Comparison of ENCODE assay signal across 18 cellular contexts in the genomic region with DNA sequence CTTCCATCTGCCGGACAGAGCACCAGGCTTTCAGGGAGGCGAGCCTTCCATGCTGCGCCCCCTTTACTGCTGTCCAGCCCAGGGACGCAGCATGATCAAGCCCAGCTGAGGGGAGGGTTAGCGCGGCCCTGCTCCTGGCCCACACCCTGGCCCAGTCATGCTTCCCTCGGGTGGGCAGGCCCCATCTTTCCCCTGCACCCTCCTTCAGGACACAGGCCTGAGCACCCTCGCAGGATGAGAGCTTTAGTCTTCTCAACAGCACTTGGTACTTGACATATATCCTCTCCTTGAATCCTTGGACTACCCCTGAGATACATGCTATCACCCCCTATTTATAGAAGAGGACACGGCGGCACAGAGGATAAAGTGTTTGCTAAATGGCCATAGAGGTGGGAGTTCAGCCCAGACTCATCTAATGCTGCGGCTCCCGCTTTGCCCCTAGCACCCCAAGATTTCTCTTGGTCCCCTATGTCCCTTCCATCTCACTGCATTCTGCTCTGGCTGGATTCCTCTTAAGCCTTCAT. TPM values are rescaled to one million over a fixed set of nuclear protein-coding genes. Genes with fewer than 3 reads are reported as not detected.
DNase-seq lines count a peak whose midpoint lies in the region; ATAC-seq and TF ChIP-seq lines count a peak whose summit lies in the region.
"Had no signal": no experiment of that assay in that cellular context is flagged by ENCODE, and none has a peak within 500 bp of the region (broad histone marks: within the 10 kb centered on the region; RNA-seq: fewer than 3 reads in every experiment).

No MANE protein-coding gene starts in this region.

- H3K27ac Mint-ChIP-seq in activated B cell treated with CpG ODN at 0.5 μM for 24 hours, result peak overlapping the region; percentile 90
- H3K27ac Mint-ChIP-seq in activated CD4-positive, alpha-beta memory T cell treated with anti-CD3 and anti-CD28 coated beads for 36 hours, result no peak overlapping the region
- H3K27ac Mint-ChIP-seq in activated CD4-positive, alpha-beta T cell treated with anti-CD3 and anti-CD28 coated beads for 36 hours, result no peak overlapping the region

- H3K36me3 Mint-ChIP-seq in activated B cell treated with CpG ODN at 0.5 μM for 24 hours (ENCODE audit: low read depth), result peaks cover 92% of the 10 kb centered on the region
- H3K36me3 Mint-ChIP-seq in activated CD4-positive, alpha-beta memory T cell treated with anti-CD3 and anti-CD28 coated beads for 36 hours, result peaks cover 59% of the 10 kb centered on the region
- H3K36me3 Mint-ChIP-seq in activated CD4-positive, alpha-beta T cell treated with anti-CD3 and anti-CD28 coated beads for 36 hours (ENCODE audit: low read depth), result peaks cover 48% of the 10 kb centered on the region

- H3K4me3 ChIP-seq in left ventricle myocardium inferior (no peak overlapping the region), neutrophil (ENCODE audit: low read depth in 1 of 2, low read length in 1 of 2) (peak overlapping the region; percentile 41 to 59)
- H3K4me3 ChIP-seq: GM12878, GM23248 had no signal

- H3K9me3 ChIP-seq in left ventricle myocardium inferior (replicated peaks) (no peaks in the 10 kb centered on the region), neutrophil (no peaks in the 10 kb centered on the region)

- no peaks in the 10 kb centered on the region for H3K27me3 Mint-ChIP-seq in activated B cell treated with CpG ODN at 0.5 μM for 24 hours
- H3K27me3 Mint-ChIP-seq in activated CD4-positive, alpha-beta memory T cell treated with anti-CD3 and anti-CD28 coated beads for 36 hours, result no peaks in the 10 kb centered on the region
- no peaks in the 10 kb centered on the region for H3K27me3 Mint-ChIP-seq in activated CD4-positive, alpha-beta T cell treated with anti-CD3 and anti-CD28 coated beads for 36 hours

- no peak overlapping the region for H3K27ac ChIP-seq in left ventricle myocardium inferior (replicated peaks)
- peak overlapping the region; percentile 99 for H3K27ac ChIP-seq in neutrophil
- H3K27ac ChIP-seq: GM23248 had no signal

- H3K36me3 ChIP-seq in left ventricle myocardium inferior (peaks cover 81% of the 10 kb centered on the region), neutrophil (peaks cover 44% of the 10 kb centered on the region)

- CTCF ChIA-PET in activated B cell treated with CpG ODN at 0.5 μM for 24 hours (lab: Charles Lee), result no interaction called here
- CTCF ChIA-PET in activated CD4-positive, alpha-beta memory T cell treated with anti-CD3 and anti-CD28 coated beads for 36 hours (lab: Charles Lee), result no interaction called here
- CTCF ChIA-PET in activated CD4-positive, alpha-beta T cell treated with anti-CD3 and anti-CD28 coated beads for 36 hours (lab: Charles Lee), result interaction anchor here (1.5 kb wide), 1 partner anchor 17 kb away, joined by 3 read pairs; no protein-coding TSS in a partner anchor

- DNase-seq in left ventricle myocardium superior (no peak), left ventricle myocardium inferior (no peak), activated B cell treated with CpG ODN at 0.5 μM for 24 hours (no peak)
- DNase-seq in activated CD4-positive, alpha-beta memory T cell treated with anti-CD3 and anti-CD28 coated beads for 36 hours, result no peak
- DNase-seq in activated CD4-positive, alpha-beta T cell treated with anti-CD3 and anti-CD28 coated beads for 36 hours, result no peak
- DNase-seq: GF-D8, GM23248, HCEC 1CT, IMR-90, Karpas-422, NCI-H1436 treated with DMSO at 0.1 percent for 48 hours, NCI-H2029, NCI-H345, NCI-H524 treated with DMSO at 0.1 percent for 48 hours, PC-3 had no signal

- peaks cover 36% of the 10 kb centered on the region for H3K4me1 Mint-ChIP-seq in activated B cell treated with CpG ODN at 0.5 μM for 24 hours
- no peaks in the 10 kb centered on the region for H3K4me1 Mint-ChIP-seq in activated CD4-positive, alpha-beta memory T cell treated with anti-CD3 and anti-CD28 coated beads for 36 hours (ENCODE audit: low read depth)
- H3K4me1 Mint-ChIP-seq in activated CD4-positive, alpha-beta T cell treated with anti-CD3 and anti-CD28 coated beads for 36 hours, result no peaks in the 10 kb centered on the region

- ATAC-seq in left ventricle myocardium superior (peak; percentile 63), activated B cell treated with CpG ODN at 0.5 μM for 24 hours (ENCODE audit: low read depth) (no peak), GM21786 (IDR thresholded peaks at IDR 0.05; ENCODE audit: unreplicated experiment) (no peak)
- ATAC-seq in activated CD4-positive, alpha-beta T cell treated with anti-CD3 and anti-CD28 coated beads for 36 hours, result no peak
- ATAC-seq: GM12878, PC-3 had no signal

- H3K4me1 ChIP-seq in left ventricle myocardium inferior (peaks cover 9% of the 10 kb centered on the region), neutrophil (ENCODE audit: control insufficient read depth in 1 of 2, insufficient read depth in 1 of 2, low read depth in 1 of 2, low read length in 1 of 2) (peaks cover 98 to 100% of the 10 kb centered on the region in 2 experiments)

- intact Hi-C loops in left ventricle myocardium superior (cut with micrococcal nuclease) (no loop called here), left ventricle myocardium inferior (cut with micrococcal nuclease) (no loop called here), activated B cell treated with CpG ODN at 0.5 μM for 24 hours (cut with micrococcal nuclease) (loop anchor here (2.0 to 5.0 kb wide), 2 partner anchors 35 to 46 kb away; a partner anchor contains a TSS)
- intact Hi-C loops in activated CD4-positive, alpha-beta memory T cell treated with anti-CD3 and anti-CD28 coated beads for 36 hours (cut with micrococcal nuclease), result no loop called here
- intact Hi-C loops in activated CD4-positive, alpha-beta T cell treated with anti-CD3 and anti-CD28 coated beads for 36 hours (cut with DNase I, micrococcal nuclease), result no loop called here

- H3K4me3 Mint-ChIP-seq in activated B cell treated with CpG ODN at 0.5 μM for 24 hours, result no peak overlapping the region
- no peak overlapping the region for H3K4me3 Mint-ChIP-seq in activated CD4-positive, alpha-beta memory T cell treated with anti-CD3 and anti-CD28 coated beads for 36 hours
- H3K4me3 Mint-ChIP-seq in activated CD4-positive, alpha-beta T cell treated with anti-CD3 and anti-CD28 coated beads for 36 hours, result no peak overlapping the region

- H3K27me3 ChIP-seq in left ventricle myocardium inferior (ENCODE audit: low read depth), result no peaks in the 10 kb centered on the region
- no peaks in the 10 kb centered on the region for H3K27me3 ChIP-seq in neutrophil

- H3K9me3 Mint-ChIP-seq in activated B cell treated with CpG ODN at 0.5 μM for 24 hours, result no peaks in the 10 kb centered on the region
- no peaks in the 10 kb centered on the region for H3K9me3 Mint-ChIP-seq in activated CD4-positive, alpha-beta memory T cell treated with anti-CD3 and anti-CD28 coated beads for 36 hours
- no peaks in the 10 kb centered on the region for H3K9me3 Mint-ChIP-seq in activated CD4-positive, alpha-beta T cell treated with anti-CD3 and anti-CD28 coated beads for 36 hours (ENCODE audit: low read depth)

- POLR2A ChIA-PET in activated B cell treated with CpG ODN at 0.5 μM for 24 hours (lab: Charles Lee), result no interaction called here
- POLR2A ChIA-PET in activated CD4-positive, alpha-beta memory T cell treated with anti-CD3 and anti-CD28 coated beads for 36 hours (lab: Charles Lee), result no interaction called here
- POLR2A ChIA-PET in activated CD4-positive, alpha-beta T cell treated with anti-CD3 and anti-CD28 coated beads for 36 hours (lab: Charles Lee), result no interaction called here

- TF ChIP-seq CTCF in left ventricle myocardium inferior (IDR thresholded peaks at IDR 0.05; ENCODE audit: borderline replicate concordance) (no peak), activated B cell treated with CpG ODN at 0.5 μM for 24 hours (IDR thresholded peaks at IDR 0.05) (no peak), neutrophil (IDR thresholded peaks at IDR 0.05) (no peak)

RNA-seq across cellular contexts. Expression of a gene that starts 32.7 kb away (rescaled TPM):
- total RNA-seq in left ventricle myocardium superior (9.0 TPM), left ventricle myocardium inferior (5.9 TPM), activated B cell treated with CpG ODN at 0.5 μM for 24 hours (9.7 and 10.9 TPM in 2 replicates)
- 1 to 10 TPM; 5.1 to 5.3 TPM for total RNA-seq in activated CD4-positive, alpha-beta memory T cell treated with anti-CD3 and anti-CD28 coated beads for 36 hours
- total RNA-seq in activated CD4-positive, alpha-beta T cell treated with anti-CD3 and anti-CD28 coated beads for 36 hours, result 1 to 10 TPM; 3.0 to 4.3 TPM

RNA-seq across cellular contexts. Expression of a gene that starts 34.0 kb away (rescaled TPM):
- total RNA-seq in left ventricle myocardium superior, result 11.6 TPM
- 15.2 TPM for total RNA-seq in left ventricle myocardium inferior
- total RNA-seq in activated B cell treated with CpG ODN at 0.5 μM for 24 hours, result 61.8 and 62.6 TPM in 2 replicates
- 10 to 100 TPM; 40.4 to 41.8 TPM for total RNA-seq in activated CD4-positive, alpha-beta memory T cell treated with anti-CD3 and anti-CD28 coated beads for 36 hours
- 10 to 100 TPM; 45.9 to 49.4 TPM for total RNA-seq in activated CD4-positive, alpha-beta T cell treated with anti-CD3 and anti-CD28 coated beads for 36 hours

RNA-seq across cellular contexts. Expression of a gene that starts 48.1 kb away (rescaled TPM):
- total RNA-seq in left ventricle myocardium superior, result 6.8 TPM
- total RNA-seq in left ventricle myocardium inferior, result 4.2 TPM
- total RNA-seq in activated B cell treated with CpG ODN at 0.5 μM for 24 hours, result 6.9 TPM in 2 replicates
- 1 to 10 TPM; 2.1 TPM for total RNA-seq in activated CD4-positive, alpha-beta memory T cell treated with anti-CD3 and anti-CD28 coated beads for 36 hours
- total RNA-seq in activated CD4-positive, alpha-beta T cell treated with anti-CD3 and anti-CD28 coated beads for 36 hours, result 1 to 10 TPM; 1.3 to 1.8 TPM

RNA-seq across cellular contexts. Expression of a gene that starts 58.8 kb away (rescaled TPM):
- total RNA-seq in left ventricle myocardium superior (234 TPM), left ventricle myocardium inferior (233 TPM), activated B cell treated with CpG ODN at 0.5 μM for 24 hours (162 and 166 TPM in 2 replicates)
- total RNA-seq in activated CD4-positive, alpha-beta memory T cell treated with anti-CD3 and anti-CD28 coated beads for 36 hours, result 1,000 to 10,000 TPM; 1,430 to 1,457 TPM
- total RNA-seq in activated CD4-positive, alpha-beta T cell treated with anti-CD3 and anti-CD28 coated beads for 36 hours, result 1,000 to 10,000 TPM; 1,151 to 1,499 TPM
